18 cellular contexts compared by ENCODE assay signal in genomic region chr1:193087893-193088292, GRCh38. TPM values are rescaled to one million over a fixed set of nuclear protein-coding genes. Genes with fewer than 3 reads are reported as not detected.
DNase-seq lines count a peak whose midpoint lies in the region; ATAC-seq and TF ChIP-seq lines count a peak whose summit lies in the region.
"Had no signal": no experiment of that assay in that cellular context is flagged by ENCODE, and none has a peak within 500 bp of the region (broad histone marks: within the 10 kb centered on the region; RNA-seq: fewer than 3 reads in every experiment).

No MANE protein-coding gene starts in this region.

- peak overlapping the region; percentile 34 for H3K27ac Mint-ChIP-seq in osteocyte (ENCODE audit: unreplicated experiment)
- H3K27ac Mint-ChIP-seq: H9, HFFc6 had no signal

- H3K27me3 ChIP-seq in right atrium auricular region, result no peaks in the 10 kb centered on the region
- H3K27me3 ChIP-seq: BLaER1 had no signal

- peaks cover 24% of the 10 kb centered on the region for H3K36me3 Mint-ChIP-seq in osteocyte (ENCODE audit: unreplicated experiment)

- TF ChIP-seq CTCF in right atrium auricular region (IDR thresholded peaks at IDR 0.05) (no peak), osteocyte (IDR thresholded peaks at IDR 0.05) (no peak)

- H3K36me3 ChIP-seq in right atrium auricular region (peaks cover 38% of the 10 kb centered on the region), SK-N-MC (ENCODE audit: insufficient read depth, low read length) (peaks cover 61% of the 10 kb centered on the region)

- H3K4me1 ChIP-seq in right atrium auricular region, result no peaks in the 10 kb centered on the region
- H3K4me1 ChIP-seq: BLaER1, Caco-2 had no signal

- intact Hi-C loops in Right ventricle myocardium inferior (cut with DNase I) (loop anchor here (2.0 kb wide), 1 partner anchor 17 kb away; the partner anchor contains the start of gene GLRX2), left cardiac atrium (cut with DNase I) (no loop called here)

- no peak overlapping the region for H3K4me3 Mint-ChIP-seq in osteocyte (ENCODE audit: unreplicated experiment)
- H3K4me3 Mint-ChIP-seq: CD8-positive, alpha-beta memory T cell; H9; HFFc6 had no signal

- no peaks in the 10 kb centered on the region for H3K27me3 Mint-ChIP-seq in osteocyte (ENCODE audit: unreplicated experiment)
- H3K27me3 Mint-ChIP-seq: CD8-positive, alpha-beta memory T cell had no signal

- peak; percentile 42 for ATAC-seq in Right ventricle myocardium inferior
- peak; percentile 34 to 78 for ATAC-seq in left cardiac atrium

- no peak overlapping the region for H3K9ac ChIP-seq in SK-N-MC (ENCODE audit: insufficient read length)
- H3K9ac ChIP-seq: BLaER1 had no signal

- H3K9me3 ChIP-seq in right atrium auricular region (no peaks in the 10 kb centered on the region), SK-N-MC (ENCODE audit: low read depth, low read length) (no peaks in the 10 kb centered on the region)
- H3K9me3 ChIP-seq: BLaER1, Caco-2 had no signal

- H3K4me3 ChIP-seq in right atrium auricular region (no peak overlapping the region), SK-N-MC (no peak overlapping the region)
- H3K4me3 ChIP-seq: BLaER1 had no signal

- H3K4me1 Mint-ChIP-seq in osteocyte (ENCODE audit: unreplicated experiment), result peaks cover 15% of the 10 kb centered on the region

- H3K27ac ChIP-seq in right atrium auricular region (no peak overlapping the region), SK-N-MC (0 out of 2 replicates have a peak overlapping the region, but pooled peaks have one; percentile 12)
- H3K27ac ChIP-seq: BLaER1, HL-60 had no signal

- DNase-seq in Right ventricle myocardium inferior (ENCODE audit: missing footprints), result no peak
- DNase-seq in right atrium auricular region (ENCODE audit: low spot score), result no peak
- no peak for DNase-seq in SK-N-MC (ENCODE audit: low read depth, low spot score)
- no peak for DNase-seq in left cardiac atrium
- no peak for DNase-seq in osteocyte (ENCODE audit: extremely low spot score, unreplicated experiment)
- DNase-seq in hypothalamus (lab: John Stamatoyannopoulos, UW), result no peak
- no peak for DNase-seq in effector CD8-positive, alpha-beta T cell (lab: John Stamatoyannopoulos, UW)
- no peak for DNase-seq in NCI-H1694 treated with DMSO at 0.1 percent for 48 hours (lab: John Stamatoyannopoulos, UW)
- DNase-seq: AML-193; Caco-2; CD8-positive, alpha-beta memory T cell; DND-41; GDM1; GOT3; H9; HFFc6 had no signal

- no peaks in the 10 kb centered on the region for H3K9me3 Mint-ChIP-seq in osteocyte (ENCODE audit: unreplicated experiment)
- H3K9me3 Mint-ChIP-seq: CD8-positive, alpha-beta memory T cell; H9; HFFc6 had no signal

RNA-seq across cellular contexts. Expression of gene GLRX2, which starts 17.3 kb away (rescaled TPM):
- total RNA-seq in Right ventricle myocardium inferior, result 45.3 TPM
- total RNA-seq in right atrium auricular region, result 10 to 100 TPM in 1 of 2 donors, 1 to 10 TPM in 1; 6.8 to 12.1 TPM
- total RNA-seq in left cardiac atrium, result 10 to 100 TPM; 24.5 to 27.0 TPM
- total RNA-seq in osteocyte, result 22.7 and 24.3 TPM in 2 replicates

RNA-seq across cellular contexts. Expression of gene RO60, which starts 28.5 kb away (rescaled TPM):
- total RNA-seq in Right ventricle myocardium inferior, result 42.8 TPM
- total RNA-seq in right atrium auricular region, result 10 to 100 TPM; 58.9 to 64.4 TPM
- 10 to 100 TPM; 51.7 to 58.2 TPM for total RNA-seq in left cardiac atrium
- total RNA-seq in osteocyte, result 97.4 and 104 TPM in 2 replicates

RNA-seq across cellular contexts. Expression of gene UCHL5, which starts 28.7 kb away (rescaled TPM):
- total RNA-seq in Right ventricle myocardium inferior (42.9 TPM), right atrium auricular region (10 to 100 TPM; 18.9 to 32.9 TPM), left cardiac atrium (10 to 100 TPM; 28.1 to 33.6 TPM), osteocyte (26.7 and 34.5 TPM in 2 replicates)

RNA-seq across cellular contexts. Expression of gene CDC73, which starts 33.9 kb away (rescaled TPM):
- total RNA-seq in Right ventricle myocardium inferior, result 48.6 TPM
- total RNA-seq in right atrium auricular region, result 10 to 100 TPM; 27.8 to 30.1 TPM
- 10 to 100 TPM; 40.4 to 42.8 TPM for total RNA-seq in left cardiac atrium
- 69.5 and 73.3 TPM in 2 replicates for total RNA-seq in osteocyte
